Comparison of ENCODE assay signal across 11 cellular contexts in the genomic region with DNA sequence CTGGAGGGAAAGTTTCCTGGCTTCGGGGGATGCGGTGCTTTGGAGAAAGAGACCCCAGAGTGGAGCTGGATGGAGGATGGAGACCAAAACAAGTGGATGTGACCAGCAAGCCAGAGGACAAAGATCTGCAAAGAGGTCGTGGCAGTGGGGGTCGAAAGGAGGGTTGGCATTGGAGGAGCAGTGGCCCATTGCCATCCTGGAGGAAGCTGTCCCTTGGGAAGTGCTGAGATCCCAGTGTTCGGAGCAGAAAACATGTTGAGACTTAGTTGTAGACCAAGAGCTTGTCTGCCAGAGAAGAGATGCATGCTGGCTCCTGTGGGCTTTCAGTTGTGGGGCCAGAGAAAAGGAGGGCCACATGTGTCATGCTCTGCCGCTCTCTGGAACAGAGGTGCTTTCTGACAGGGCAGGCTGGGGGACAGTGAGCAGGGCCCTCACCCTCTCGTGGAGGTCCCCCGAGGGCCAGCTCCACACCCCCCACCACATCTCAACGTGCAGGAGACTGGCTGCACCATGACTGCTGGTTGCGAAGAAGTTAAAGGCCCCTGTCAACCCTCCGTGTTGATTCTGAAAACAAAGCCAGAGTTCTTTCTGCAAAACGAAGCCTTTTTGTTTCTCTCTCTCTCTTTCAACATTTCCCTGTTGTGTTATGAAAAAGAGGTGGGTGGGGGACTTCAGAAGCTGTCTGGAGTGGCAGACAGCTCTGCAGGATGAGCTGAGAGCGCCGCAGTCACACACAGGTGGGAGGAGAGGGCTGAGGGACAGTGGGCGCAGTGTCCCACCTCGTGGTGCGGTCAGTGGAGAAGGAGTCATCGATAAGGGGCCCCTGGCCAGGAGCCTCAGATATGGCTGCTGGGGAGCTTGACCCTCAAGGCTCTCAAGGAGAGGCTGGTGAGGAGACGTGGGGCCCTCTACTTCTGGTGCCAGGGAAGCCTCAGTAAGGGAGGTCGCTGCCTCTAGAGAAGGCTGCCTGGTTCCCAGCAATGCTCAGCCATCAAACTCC.
DNase-seq lines count a peak whose midpoint lies in the region; ATAC-seq and TF ChIP-seq lines count a peak whose summit lies in the region.
"Had no signal": no experiment of that assay in that cellular context is flagged by ENCODE, and none has a peak within 500 bp of the region (broad histone marks: within the 10 kb centered on the region; RNA-seq: fewer than 3 reads in every experiment).

No MANE protein-coding gene starts in this region.

- intact Hi-C loops in mucosa of descending colon (cut with DNase I, micrococcal nuclease) (no loop called here), lower leg skin (cut with DNase I; ENCODE audit: low total_unique reads) (no loop called here)

- no peaks in the 10 kb centered on the region for H3K9me3 ChIP-seq in mucosa of descending colon
- H3K9me3 ChIP-seq: ovary had no signal

- DNase-seq in mucosa of descending colon (no peak), GF-D8 (lab: John Stamatoyannopoulos, UW) (no peak), lower leg skin (ENCODE audit: low spot score in 2 of 2) (no peak)
- no peak for DNase-seq in effector CD4-positive, alpha-beta T cell
- DNase-seq: brain microvascular endothelial cell, DMS153, ovary, PC-9 had no signal

- ATAC-seq in GM18498 (IDR thresholded peaks at IDR 0.05; ENCODE audit: unreplicated experiment), result peak; percentile 65
- peak; percentile 55 for ATAC-seq in GM19455 (IDR thresholded peaks at IDR 0.05; ENCODE audit: unreplicated experiment)
- ATAC-seq in HG03432 (IDR thresholded peaks at IDR 0.05; ENCODE audit: unreplicated experiment), result peak; percentile 73
- ATAC-seq in mucosa of descending colon, result peak; percentile 16

- TF ChIP-seq CTCF in mucosa of descending colon (IDR thresholded peaks at IDR 0.05) (no peak), lower leg skin (IDR thresholded peaks at IDR 0.05) (no peak)

- WGBS in lower leg skin, 2 donors, result 79 to 80% methylated on average over 20 of the region's 20 CpGs

- no peaks in the 10 kb centered on the region for H3K36me3 ChIP-seq in mucosa of descending colon (ENCODE audit: low read depth)
- H3K36me3 ChIP-seq: brain microvascular endothelial cell, ovary had no signal

- TF ChIP-seq POLR2A in lower leg skin (IDR thresholded peaks at IDR 0.05), result no peak

- no peaks in the 10 kb centered on the region for H3K4me1 ChIP-seq in mucosa of descending colon (ENCODE audit: low read depth)

- H3K4me3 ChIP-seq in mucosa of descending colon, result no peak overlapping the region
- H3K4me3 ChIP-seq in lower leg skin (ENCODE audit: low read depth, poor library complexity, severe bottlenecking), result no peak overlapping the region
- H3K4me3 ChIP-seq: ovary, PC-9 had no signal

Comparison
In these comparisons a context has a peak if more than half of its experiments do, and no peak if none do; other contexts are left out.
1. ATAC-seq: peak in every context shown above with its lines; median percentile 73 in HG03432; 65 in GM18498; 55 in GM19455; 16 in mucosa of descending colon.